In the genomic region with DNA sequence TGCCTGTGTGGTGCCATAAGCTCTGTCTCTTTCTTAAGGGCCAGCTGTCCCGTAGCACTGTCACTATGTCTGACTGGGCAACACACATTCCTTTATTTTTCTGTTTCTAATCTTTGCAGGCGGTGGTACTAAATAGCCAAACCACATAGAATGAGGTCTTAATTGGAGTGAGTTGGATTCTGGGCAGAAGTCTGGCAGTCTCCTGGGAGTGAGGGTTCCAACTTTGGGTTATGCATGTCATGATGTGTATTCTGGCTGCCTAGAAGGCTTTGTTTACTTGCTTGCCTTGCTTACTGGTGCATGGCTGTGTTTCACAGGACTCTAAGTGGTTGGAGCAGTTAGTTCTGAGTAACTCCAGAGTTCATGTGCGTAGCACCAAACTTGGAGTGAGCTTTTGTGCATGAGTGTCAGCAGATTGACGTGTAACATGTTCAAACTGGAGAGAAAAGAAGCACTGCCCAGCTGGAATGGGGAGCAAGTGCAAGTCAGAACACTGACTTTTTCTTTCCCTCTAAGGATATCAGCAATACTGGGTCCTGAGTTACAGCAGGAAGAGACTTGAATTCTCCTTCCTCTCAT, we compare ENCODE assay signal across 10 cellular contexts.
DNase-seq lines count a peak whose midpoint lies in the region; ATAC-seq, FAIRE-seq and TF ChIP-seq lines count a peak whose summit lies in the region.
"Had no signal": no experiment of that assay in that cellular context is flagged by ENCODE, and none has a peak within 500 bp of the region (broad histone marks: within the 10 kb centered on the region; RNA-seq: fewer than 3 reads in every experiment).

No MANE protein-coding gene starts in this region.

- no peaks in the 10 kb centered on the region for H3K27me3 ChIP-seq in stomach smooth muscle (ENCODE audit: control insufficient read depth in 1 of 2, insufficient read depth in 2 of 2, low read length in 2 of 2)

- CTCF ChIA-PET in GM10248 (lab: Yijun Ruan, JAX), result interaction anchor here (1.2 to 2.0 kb wide), 2 partner anchors 28 to 90 kb away, joined by 3 to 4 read pairs; no protein-coding TSS in a partner anchor

- ATAC-seq in GM21515 (IDR thresholded peaks at IDR 0.05; ENCODE audit: unreplicated experiment), result no peak
- ATAC-seq in GM21529 (IDR thresholded peaks at IDR 0.05; ENCODE audit: unreplicated experiment), result no peak
- ATAC-seq: activated CD8-positive, alpha-beta T cell treated with anti-CD3 and anti-CD28 coated beads for 36 hours had no signal

- no peak overlapping the region for H3K4me3 ChIP-seq in cardiac fibroblast (replicated peaks in 1 of 2; ENCODE audit: low read depth in 2 of 2, low read length in 2 of 2)
- H3K4me3 ChIP-seq in stomach smooth muscle (ENCODE audit: low read length in 2 of 2), result peak overlapping the region; percentile 17 to 36

- H3K9ac ChIP-seq in stomach smooth muscle (ENCODE audit: low read length in 2 of 2), result no peak overlapping the region

- H3K9me3 ChIP-seq in stomach smooth muscle (ENCODE audit: control insufficient read depth in 2 of 2, low read length in 2 of 2), result no peaks in the 10 kb centered on the region

- H3K4me1 ChIP-seq in stomach smooth muscle (ENCODE audit: control insufficient read depth, insufficient read depth, low read length), result peaks cover 2% of the 10 kb centered on the region

- H3K36me3 ChIP-seq in stomach smooth muscle (ENCODE audit: control insufficient read depth in 2 of 2, insufficient read depth in 2 of 2, low read length in 2 of 2), result no peaks in the 10 kb centered on the region

- POLR2A ChIA-PET in GM10248 (lab: Yijun Ruan, JAX), result no interaction called here

- FAIRE-seq in HTR-8/SVneo (lab: Jason Lieb, UNC), result peak; percentile 51

- peak overlapping the region; percentile 46 for H3K27ac ChIP-seq in stomach smooth muscle (ENCODE audit: low read length)

- TF ChIP-seq CTCF in cardiac fibroblast (IDR thresholded peaks at IDR 0.05; ENCODE audit: low read depth, low read length) (no peak), GM10248 (IDR thresholded peaks at IDR 0.05; ENCODE audit: control extremely low read depth, extremely low read depth, low read depth, missing control alignments) (no peak)

- DNase-seq in HTR-8/SVneo (ENCODE audit: insufficient read length, low spot score) (no peak), cardiac fibroblast (ENCODE audit: low read depth in 2 of 2) (peak; percentile 55 to 78), kidney tubule cell (ENCODE audit: low spot score) (peak; percentile 85), GM19238 (ENCODE audit: insufficient read length, low spot score) (no peak), GM10248 (ENCODE audit: extremely low spot score) (no peak)
- DNase-seq: activated CD8-positive, alpha-beta T cell treated with anti-CD3 and anti-CD28 coated beads for 36 hours; naive B cell had no signal

Comparison
In these comparisons a context has a peak if more than half of its experiments do, and no peak if none do; other contexts are left out.
1. DNase-seq: peak in cardiac fibroblast (2 of 2) and kidney tubule cell (single experiment); none in HTR-8/SVneo (single experiment), GM19238 (single experiment) and GM10248 (single experiment).
2. H3K4me3 ChIP-seq: peak in stomach smooth muscle (2 of 2); none in cardiac fibroblast (0 of 2).